Comparison of ENCODE assay signal across 8 cellular contexts in the genomic region with DNA sequence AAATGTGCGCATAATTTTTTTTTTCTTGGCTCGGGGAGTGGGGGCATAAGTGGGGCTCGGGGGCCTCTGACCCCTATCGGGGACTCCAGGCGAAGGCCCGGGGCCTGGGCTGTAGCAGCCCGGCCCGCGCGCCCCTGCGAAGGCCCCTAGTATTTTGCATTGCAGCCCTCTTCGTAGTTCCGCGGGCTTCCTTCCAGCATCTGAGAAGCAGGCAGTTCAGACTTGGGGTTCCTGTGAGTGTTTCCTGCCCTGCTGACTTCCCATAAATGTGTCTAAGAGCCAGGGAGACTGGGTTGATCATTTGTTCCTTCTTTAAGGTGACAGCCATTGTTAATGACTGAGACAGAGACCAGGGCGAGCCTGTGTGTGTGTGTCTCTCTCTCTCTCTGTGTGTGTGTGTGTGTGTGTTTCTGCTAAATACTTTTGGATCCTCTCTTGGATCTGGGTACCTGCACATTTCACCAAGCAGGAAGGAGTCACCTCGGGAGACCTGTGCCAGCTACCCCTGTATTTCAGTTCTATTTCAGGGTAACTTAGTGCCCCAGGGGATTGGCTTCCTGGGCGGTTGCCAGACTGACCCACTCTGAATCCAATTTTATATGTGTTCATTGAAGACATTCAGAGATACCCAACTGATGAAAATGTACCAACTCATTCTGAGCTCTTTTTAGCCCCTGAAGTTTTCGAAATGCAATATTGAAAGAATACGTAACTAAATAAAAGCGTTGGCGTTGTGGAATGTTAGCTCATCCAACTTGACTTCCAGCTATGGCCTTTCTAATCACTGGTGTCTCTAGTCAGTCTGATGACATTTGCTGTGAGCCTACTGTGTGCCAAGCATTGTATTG. TPM values are rescaled to one million over a fixed set of nuclear protein-coding genes. Genes with fewer than 3 reads are reported as not detected.
DNase-seq lines count a peak whose midpoint lies in the region; ATAC-seq and TF ChIP-seq lines count a peak whose summit lies in the region.

No MANE protein-coding gene starts in this region.

- H3K36me3 Mint-ChIP-seq in activated CD4-positive, alpha-beta T cell treated with anti-CD3 and anti-CD28 coated beads, Interleukin-2, amount 10 ng/mL, durations not matched to agents 7 days and 5 days (ENCODE audit: low read depth) = peaks cover 7% of the 10 kb centered on the region
- peaks cover 24% of the 10 kb centered on the region for H3K36me3 Mint-ChIP-seq in endodermal cell (ENCODE audit: low read depth)
- H3K36me3 Mint-ChIP-seq in memory B cell = no peaks in the 10 kb centered on the region

- peak; percentile 40 for ATAC-seq in GM21825 (IDR thresholded peaks at IDR 0.05; ENCODE audit: unreplicated experiment)
- peak; percentile 65 for ATAC-seq in memory B cell (ENCODE audit: low read depth)
- ATAC-seq in stimulated activated naive CD8-positive, alpha-beta T cell treated with anti-CD3 and anti-CD28 coated beads, Interleukin-15, amount 100 ng/mL, for 72 hours = peak; percentile 79

- peak overlapping the region; percentile 47 for H3K27ac ChIP-seq in endodermal cell (ENCODE audit: low read depth, low read length)

- H3K4me1 ChIP-seq in endodermal cell (ENCODE audit: control insufficient read depth, insufficient read depth, low read length) = no peaks in the 10 kb centered on the region

- TF ChIP-seq CTCF in endodermal cell (conservative IDR thresholded peaks at IDR 0.05) = peak; percentile 26

- H3K4me3 ChIP-seq in endodermal cell (ENCODE audit: low read length) = peak overlapping the region; percentile 87

- peaks cover 27% of the 10 kb centered on the region for H3K9me3 ChIP-seq in endodermal cell (ENCODE audit: control insufficient read depth, low read length)

- peak overlapping the region; percentile 85 for H3K4me3 Mint-ChIP-seq in activated CD4-positive, alpha-beta T cell treated with anti-CD3 and anti-CD28 coated beads, Interleukin-2, amount 10 ng/mL, durations not matched to agents 7 days and 5 days
- H3K4me3 Mint-ChIP-seq in endodermal cell = peak overlapping the region; percentile 86
- H3K4me3 Mint-ChIP-seq in memory B cell = peak overlapping the region; percentile 97
- peak overlapping the region; percentile 89 to 100 for H3K4me3 Mint-ChIP-seq in stimulated activated naive CD8-positive, alpha-beta T cell treated with anti-CD3 and anti-CD28 coated beads, Interleukin-15, amount 100 ng/mL, for 72 hours

- H3K9me3 Mint-ChIP-seq in activated CD4-positive, alpha-beta T cell treated with anti-CD3 and anti-CD28 coated beads, Interleukin-2, amount 10 ng/mL, durations not matched to agents 7 days and 5 days = peaks cover 2% of the 10 kb centered on the region
- H3K9me3 Mint-ChIP-seq in endodermal cell (peaks cover 28% of the 10 kb centered on the region), memory B cell (peaks cover 3% of the 10 kb centered on the region)
- peaks cover 6 to 8% of the 10 kb centered on the region in 2 donors for H3K9me3 Mint-ChIP-seq in stimulated activated naive CD8-positive, alpha-beta T cell treated with anti-CD3 and anti-CD28 coated beads, Interleukin-15, amount 100 ng/mL, for 72 hours

- H3K27me3 Mint-ChIP-seq in activated CD4-positive, alpha-beta T cell treated with anti-CD3 and anti-CD28 coated beads, Interleukin-2, amount 10 ng/mL, durations not matched to agents 7 days and 5 days = peaks cover 15% of the 10 kb centered on the region
- no peaks in the 10 kb centered on the region for H3K27me3 Mint-ChIP-seq in endodermal cell (ENCODE audit: insufficient read depth)
- H3K27me3 Mint-ChIP-seq in memory B cell = no peaks in the 10 kb centered on the region
- H3K27me3 Mint-ChIP-seq in stimulated activated naive CD8-positive, alpha-beta T cell treated with anti-CD3 and anti-CD28 coated beads, Interleukin-15, amount 100 ng/mL, for 72 hours = no peaks in the 10 kb centered on the region

- 24 to 27% methylated on average over 17 to 20 of the region's 21 CpGs for WGBS in endodermal cell (ENCODE audit: insufficient coverage in 1 of 2, insufficient read length in 1 of 2), 2 experiments

- CTCF ChIA-PET in activated CD4-positive, alpha-beta T cell treated with anti-CD3 and anti-CD28 coated beads, Interleukin-2, amount 10 ng/mL, durations not matched to agents 7 days and 5 days (lab: Charles Lee) = interaction anchor here (1.3 to 1.4 kb wide), 2 partner anchors 10 to 13 kb away, joined by 3 to 4 read pairs; no protein-coding TSS in a partner anchor

- POLR2A ChIA-PET in activated CD4-positive, alpha-beta T cell treated with anti-CD3 and anti-CD28 coated beads, Interleukin-2, amount 10 ng/mL, durations not matched to agents 7 days and 5 days (lab: Charles Lee) = interaction anchor here (0.6 kb wide), 1 partner anchor 16 kb away, joined by 3 read pairs; no protein-coding TSS in a partner anchor

- peak overlapping the region; percentile 79 for H3K9ac ChIP-seq in endodermal cell (ENCODE audit: extremely low read depth, low read length, poor library complexity, severe bottlenecking)

- DNase-seq in NCI-H1092 treated with DMSO at 0.1 percent for 48 hours (lab: John Stamatoyannopoulos, UW) (peak; percentile 21), NCI-H1092 (lab: John Stamatoyannopoulos, UW) (no peak), KG1 (lab: John Stamatoyannopoulos, UW) (peak; percentile 39), endodermal cell (peak; percentile 67), memory B cell (ENCODE audit: low spot score in 2 of 2) (peak; percentile 11 to 39)
- peak; percentile 33 for DNase-seq in activated CD4-positive, alpha-beta T cell treated with anti-CD3 and anti-CD28 coated beads, Interleukin-2, amount 10 ng/mL, durations not matched to agents 7 days and 5 days
- DNase-seq in stimulated activated naive CD8-positive, alpha-beta T cell treated with anti-CD3 and anti-CD28 coated beads, Interleukin-15, amount 100 ng/mL, for 72 hours = peak; percentile 33 to 44

- H3K36me3 ChIP-seq in endodermal cell (ENCODE audit: control insufficient read depth, insufficient read depth, low read length) = no peaks in the 10 kb centered on the region

- no peaks in the 10 kb centered on the region for H3K27me3 ChIP-seq in endodermal cell (ENCODE audit: control insufficient read depth, insufficient read depth, low read length, poor library complexity, severe bottlenecking)

- H3K4me1 Mint-ChIP-seq in activated CD4-positive, alpha-beta T cell treated with anti-CD3 and anti-CD28 coated beads, Interleukin-2, amount 10 ng/mL, durations not matched to agents 7 days and 5 days = peaks cover 35% of the 10 kb centered on the region
- H3K4me1 Mint-ChIP-seq in endodermal cell (peaks cover 23% of the 10 kb centered on the region), memory B cell (peaks cover 23% of the 10 kb centered on the region)
- peaks cover 36% of the 10 kb centered on the region for H3K4me1 Mint-ChIP-seq in stimulated activated naive CD8-positive, alpha-beta T cell treated with anti-CD3 and anti-CD28 coated beads, Interleukin-15, amount 100 ng/mL, for 72 hours

- peak overlapping the region; percentile 87 for H3K27ac Mint-ChIP-seq in activated CD4-positive, alpha-beta T cell treated with anti-CD3 and anti-CD28 coated beads, Interleukin-2, amount 10 ng/mL, durations not matched to agents 7 days and 5 days
- H3K27ac Mint-ChIP-seq in endodermal cell = peak overlapping the region; percentile 97
- H3K27ac Mint-ChIP-seq in memory B cell = peak overlapping the region; percentile 91
- peak overlapping the region; percentile 93 to 98 for H3K27ac Mint-ChIP-seq in stimulated activated naive CD8-positive, alpha-beta T cell treated with anti-CD3 and anti-CD28 coated beads, Interleukin-15, amount 100 ng/mL, for 72 hours

RNA-seq across cellular contexts. Expression of gene MSRB2, which starts 0.8 kb away (rescaled TPM):
- total RNA-seq in activated CD4-positive, alpha-beta T cell treated with anti-CD3 and anti-CD28 coated beads, Interleukin-2, amount 10 ng/mL, durations not matched to agents 7 days and 5 days = 1 to 10 TPM; 6.5 to 9.2 TPM
- total RNA-seq in endodermal cell = 10 to 100 TPM; 40.4 to 42.5 TPM
- polyA plus RNA-seq in endodermal cell (2013, experiment 1 of 2) = 37.7 TPM
- polyA plus RNA-seq in endodermal cell (2013, experiment 2 of 2) = 39.2 TPM

Comparison
In these comparisons a context has a peak if more than half of its experiments do, and no peak if none do; other contexts are left out.
1. RNA of gene MSRB2, which starts 0.8 kb away (total RNA-seq): 40.4 to 42.5 TPM in endodermal cell; 6.5 to 9.2 TPM in activated CD4-positive, alpha-beta T cell treated with anti-CD3 and anti-CD28 coated beads, Interleukin-2, amount 10 ng/mL, durations not matched to agents 7 days and 5 days; every median in the first group is over 4 times any median in the second.
2. Peak in every context shown above with its lines, with median percentiles within 50 percentile points of each other: ATAC-seq, H3K27ac Mint-ChIP-seq and H3K4me3 Mint-ChIP-seq.